9 cellular contexts compared by ENCODE assay signal in the genomic region with DNA sequence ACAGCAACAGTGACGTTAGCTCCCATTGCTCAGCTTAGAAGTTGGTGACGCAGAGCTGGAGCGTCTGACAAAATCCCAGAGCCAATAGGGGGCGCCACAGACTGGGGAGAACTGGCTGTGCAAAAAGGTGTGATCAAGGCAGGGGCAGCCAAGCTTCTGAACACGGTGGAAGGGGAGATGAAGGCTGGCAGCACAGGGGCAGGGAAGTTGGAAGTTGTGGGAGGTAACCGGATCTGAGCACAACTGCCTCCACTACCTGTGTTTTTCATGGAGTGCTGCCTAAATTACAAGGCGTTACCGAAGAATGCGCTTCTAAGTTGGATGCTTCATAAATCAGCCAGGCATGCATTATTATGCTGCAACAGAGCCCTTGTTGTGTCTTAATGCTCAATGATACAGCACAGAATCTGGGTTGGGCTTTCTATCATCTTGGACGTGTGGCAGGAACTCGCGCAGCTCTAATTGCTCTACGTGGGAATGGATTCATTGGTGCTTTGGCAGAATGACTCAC.
DNase-seq lines count a peak whose midpoint lies in the region; ATAC-seq and TF ChIP-seq lines count a peak whose summit lies in the region.
"Had no signal": no experiment of that assay in that cellular context is flagged by ENCODE, and none has a peak within 500 bp of the region (broad histone marks: within the 10 kb centered on the region; RNA-seq: fewer than 3 reads in every experiment).

No MANE protein-coding gene starts in this region.

- ATAC-seq in GM19328 (IDR thresholded peaks at IDR 0.05; ENCODE audit: unreplicated experiment) = no peak

- H3K27ac ChIP-seq in dorsolateral prefrontal cortex (no peak overlapping the region), ovary (no peak overlapping the region)

- H3K27me3 ChIP-seq in dorsolateral prefrontal cortex (peaks cover 0 to 3% (median 0%) of the 10 kb centered on the region in 45 donors), ovary (no peaks in the 10 kb centered on the region)

- intact Hi-C loops in activated CD4-positive, alpha-beta T cell treated with anti-CD3 and anti-CD28 coated beads, Interleukin-2, amount 10 ng/mL, durations not matched to agents 24 days and 14 days (cut with micrococcal nuclease) = no loop called here
- intact Hi-C loops in dorsolateral prefrontal cortex (cut with DNase I) (no loop called here), ovary (cut with DNase I) (loop anchor here in 1 of 4 donors (5.0 kb wide), 1 partner anchor 1575 kb away; a partner anchor contains a TSS)

- no peaks in the 10 kb centered on the region for H3K36me3 ChIP-seq in ovary

- H3K9me3 Mint-ChIP-seq in activated CD4-positive, alpha-beta T cell treated with anti-CD3 and anti-CD28 coated beads, Interleukin-2, amount 10 ng/mL, durations not matched to agents 24 days and 14 days = no peaks in the 10 kb centered on the region
- H3K9me3 Mint-ChIP-seq: activated naive CD4-positive, alpha-beta T cell treated with anti-CD3 and anti-CD28 coated beads, Interleukin-2, amount 50 U/mL, for 24 hours had no signal

- no peaks in the 10 kb centered on the region for H3K9me3 ChIP-seq in ovary

- H3K27me3 Mint-ChIP-seq in activated CD4-positive, alpha-beta T cell treated with anti-CD3 and anti-CD28 coated beads, Interleukin-2, amount 10 ng/mL, durations not matched to agents 24 days and 14 days = no peaks in the 10 kb centered on the region
- H3K27me3 Mint-ChIP-seq: activated naive CD4-positive, alpha-beta T cell treated with anti-CD3 and anti-CD28 coated beads, Interleukin-2, amount 50 U/mL, for 24 hours had no signal

- no peak for TF ChIP-seq EP300 in ovary (IDR thresholded peaks at IDR 0.05)

- peak; percentile 59 for DNase-seq in activated CD4-positive, alpha-beta T cell treated with anti-CD3 and anti-CD28 coated beads, Interleukin-2, amount 10 ng/mL, durations not matched to agents 24 days and 14 days
- DNase-seq in activated CD4-positive, alpha-beta T cell treated with anti-CD3 and anti-CD28 coated beads for 1 hour = no peak
- DNase-seq in NCI-H2227 (lab: John Stamatoyannopoulos, UW; ENCODE audit: unreplicated experiment) (peak; percentile 84), dorsolateral prefrontal cortex (peak in 6 of 10 donors; percentile 28 to 55 (median 45)), ovary (peak; percentile 79 to 87 (median 84)), GDM1 (lab: John Stamatoyannopoulos, UW) (no peak), ureter (ENCODE audit: low spot score) (no peak)

- TF ChIP-seq CTCF in dorsolateral prefrontal cortex (IDR thresholded peaks at IDR 0.05 in 54 of 56, conservative IDR thresholded peaks at IDR 0.05 in 2 of 56; ENCODE audit: low read depth in 1 of 56, partially characterized antibody in 56 of 56) (peak in 45 of 56 donors; percentile 9 to 56 (median 30)), ovary (IDR thresholded peaks at IDR 0.05) (peak in 2 of 3 donors; percentile 50 to 57)

- no peak overlapping the region for H3K4me3 Mint-ChIP-seq in activated CD4-positive, alpha-beta T cell treated with anti-CD3 and anti-CD28 coated beads, Interleukin-2, amount 10 ng/mL, durations not matched to agents 24 days and 14 days
- H3K4me3 Mint-ChIP-seq: activated naive CD4-positive, alpha-beta T cell treated with anti-CD3 and anti-CD28 coated beads, Interleukin-2, amount 50 U/mL, for 24 hours had no signal

- no peak overlapping the region for H3K4me3 ChIP-seq in dorsolateral prefrontal cortex
- H3K4me3 ChIP-seq in ovary = no peak overlapping the region

- no peaks in the 10 kb centered on the region for H3K4me1 Mint-ChIP-seq in activated CD4-positive, alpha-beta T cell treated with anti-CD3 and anti-CD28 coated beads, Interleukin-2, amount 10 ng/mL, durations not matched to agents 24 days and 14 days
- H3K4me1 Mint-ChIP-seq: activated naive CD4-positive, alpha-beta T cell treated with anti-CD3 and anti-CD28 coated beads, Interleukin-2, amount 50 U/mL, for 24 hours had no signal

- H3K4me1 ChIP-seq in ovary (ENCODE audit: insufficient read depth) = peaks cover 13% of the 10 kb centered on the region

- no peak overlapping the region for H3K27ac Mint-ChIP-seq in activated CD4-positive, alpha-beta T cell treated with anti-CD3 and anti-CD28 coated beads, Interleukin-2, amount 10 ng/mL, durations not matched to agents 24 days and 14 days
- H3K27ac Mint-ChIP-seq: activated naive CD4-positive, alpha-beta T cell treated with anti-CD3 and anti-CD28 coated beads, Interleukin-2, amount 50 U/mL, for 24 hours had no signal

- TF ChIP-seq POLR2A in ovary (IDR thresholded peaks at IDR 0.05) = no peak

- 27 to 32% (median 32%) methylated on average over 13 of the region's 13 CpGs for WGBS in ovary, 3 donors

- no peaks in the 10 kb centered on the region for H3K36me3 Mint-ChIP-seq in activated CD4-positive, alpha-beta T cell treated with anti-CD3 and anti-CD28 coated beads, Interleukin-2, amount 10 ng/mL, durations not matched to agents 24 days and 14 days (ENCODE audit: low read depth)
- H3K36me3 Mint-ChIP-seq: activated naive CD4-positive, alpha-beta T cell treated with anti-CD3 and anti-CD28 coated beads, Interleukin-2, amount 50 U/mL, for 24 hours had no signal

Comparison
In these comparisons a context has a peak if more than half of its experiments do, and no peak if none do; other contexts are left out.
1. DNase-seq: peak in activated CD4-positive, alpha-beta T cell treated with anti-CD3 and anti-CD28 coated beads, Interleukin-2, amount 10 ng/mL, durations not matched to agents 24 days and 14 days (single experiment), NCI-H2227 (single experiment), dorsolateral prefrontal cortex (6 of 10) and ovary (5 of 5); none in activated CD4-positive, alpha-beta T cell treated with anti-CD3 and anti-CD28 coated beads for 1 hour (single experiment), GDM1 (single experiment) and ureter (single experiment).